2 cellular contexts compared by ENCODE assay signal in the genomic region with DNA sequence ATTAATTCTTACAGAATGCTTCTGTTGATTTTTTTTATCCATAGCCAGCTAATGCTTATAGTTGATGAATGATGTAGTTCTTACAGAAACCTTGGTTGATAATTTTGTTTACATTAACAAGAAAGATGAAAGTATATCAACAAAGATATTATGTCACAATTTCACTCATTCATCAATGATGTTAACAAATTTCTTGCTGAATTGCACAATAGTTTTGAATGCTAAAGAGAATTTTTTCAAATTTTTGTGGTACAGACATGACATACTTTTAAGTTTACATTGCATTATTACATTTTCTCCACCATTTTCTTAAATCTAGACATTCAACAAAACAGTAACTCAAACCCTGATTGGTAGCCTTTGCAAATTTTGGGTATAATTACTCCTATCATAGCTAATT.
TF ChIP-seq lines count a peak whose summit lies in the region.

No MANE protein-coding gene starts in this region.

TF ChIP-seq in IMR-90, 13 proteins besides CTCF, POLR2A, EP300 and RAD21 (continued from another document):
- TF ChIP-seq SMC3 (IDR thresholded peaks at IDR 0.05; ENCODE audit: low read depth, low read length), result no peak
- TF ChIP-seq CEBPB (IDR thresholded peaks at IDR 0.05; ENCODE audit: low read depth, low read length), result peak; percentile 71; the same call in 1 of the 2 replicates
- no peak for TF ChIP-seq NFE2L2 (IDR thresholded peaks at IDR 0.05; ENCODE audit: low read depth, low read length)
- TF ChIP-seq BHLHE40 (IDR thresholded peaks at IDR 0.05; ENCODE audit: low read depth, low read length), result no peak

TF ChIP-seq in K562, 482 proteins besides CTCF, POLR2A, EP300 and RAD21 (continued from another document):
- TF ChIP-seq CEBPG (CRISPR knock-in tag; IDR thresholded peaks at IDR 0.05) (no peak), CEBPG (tag; conservative IDR thresholded peaks at IDR 0.05 in 1 of 2, IDR thresholded peaks at IDR 0.05 in 1 of 2) (peak; percentile 65 to 90), SP1 (CRISPR knock-in tag; IDR thresholded peaks at IDR 0.05) (no peak), CEBPB (tag; IDR thresholded peaks at IDR 0.05) (peak; percentile 80)
